In genomic region chr21:45981154-45981606, GRCh38 we compare ENCODE assay signal across 8 cellular contexts. TPM values are rescaled to one million over a fixed set of nuclear protein-coding genes. Genes with fewer than 3 reads are reported as not detected.
A peak's percentile ranks its signal among the peaks of the same experiment; 100 is the strongest.
DNase-seq lines count a peak whose midpoint lies in the region; ATAC-seq and TF ChIP-seq lines count a peak whose summit lies in the region.

No MANE protein-coding gene starts in this region.

- H3K27me3 ChIP-seq in ectodermal cell (ENCODE audit: control insufficient read depth, insufficient read depth, low read length, poor library complexity, severe bottlenecking): peaks cover 50% of the 10 kb centered on the region
- peaks cover 0 to 59% of the 10 kb centered on the region in 2 donors for H3K27me3 ChIP-seq in left lung

- H3K9me3 ChIP-seq in ectodermal cell (ENCODE audit: control insufficient read depth, low read length): no peaks in the 10 kb centered on the region
- no peaks in the 10 kb centered on the region for H3K9me3 ChIP-seq in left lung

- peak; percentile 69 for ATAC-seq in left lung
- ATAC-seq in HG03460 (IDR thresholded peaks at IDR 0.05; ENCODE audit: unreplicated experiment): no peak

- H3K27ac ChIP-seq in ectodermal cell (ENCODE audit: insufficient read depth, low read depth, low read length, poor library complexity, severe bottlenecking) (no peak overlapping the region), left lung (peak overlapping the region; percentile 63 to 78)

- 4% methylated on average over 24 of the region's 29 CpGs for WGBS in ectodermal cell, 2 experiments

- peaks cover 7% of the 10 kb centered on the region for H3K4me1 ChIP-seq in ectodermal cell (ENCODE audit: control insufficient read depth, insufficient read depth, low read length)
- H3K4me1 ChIP-seq in left lung: peaks cover 3 to 17% of the 10 kb centered on the region in 2 donors

- peak; percentile 54 for DNase-seq in NCI-H1436 (lab: John Stamatoyannopoulos, UW)
- DNase-seq in NCI-H1436 treated with DMSO at 0.1 percent for 48 hours (lab: John Stamatoyannopoulos, UW): no peak
- peak; percentile 72 for DNase-seq in NCI-H2227 treated with DMSO at 0.1 percent for 48 hours (lab: John Stamatoyannopoulos, UW)
- peak; percentile 63 for DNase-seq in activated CD4-positive, alpha-beta T cell treated with anti-CD3 and anti-CD28 coated beads for 48 hours
- peak; percentile 81 to 84 for DNase-seq in left lung
- DNase-seq in stimulated activated CD4-positive, alpha-beta T cell treated with anti-CD3 and anti-CD28 coated beads, Interleukin-1b, Interleukin-23, amount 100 ng/mL, for 4 hours (ENCODE audit: low read depth in 2 of 2): peak; percentile 38 to 43

- no peaks in the 10 kb centered on the region for H3K36me3 ChIP-seq in ectodermal cell (ENCODE audit: control insufficient read depth, insufficient read depth, low read length)
- H3K36me3 ChIP-seq in left lung: peaks cover 0 to 4% of the 10 kb centered on the region in 2 donors

- intact Hi-C loops in left lung (cut with DNase I): loop anchor here in 1 of 2 donors (5.0 kb wide), 1 partner anchor 116 kb away; the partner anchor contains the start of gene COL6A2

- no peak for TF ChIP-seq CTCF in left lung (IDR thresholded peaks at IDR 0.05)

- H3K4me3 ChIP-seq in ectodermal cell (ENCODE audit: insufficient read depth, low read depth, low read length) (peak overlapping the region; percentile 15), left lung (peak overlapping the region; percentile 25 to 52)

RNA-seq across cellular contexts. Expression of gene COL6A1, which starts 0.4 kb away (rescaled TPM):
- 44.3 TPM for polyA plus RNA-seq in ectodermal cell (2013, experiment 1 of 4)
- polyA plus RNA-seq in ectodermal cell (2013, experiment 2 of 4): 41.3 TPM
- polyA plus RNA-seq in ectodermal cell (2013, experiment 3 of 4): 51.1 TPM
- 52.0 TPM for polyA plus RNA-seq in ectodermal cell (2013, experiment 4 of 4)
- 100 to 1,000 TPM; 272 to 322 TPM for total RNA-seq in left lung
